In the genomic region with DNA sequence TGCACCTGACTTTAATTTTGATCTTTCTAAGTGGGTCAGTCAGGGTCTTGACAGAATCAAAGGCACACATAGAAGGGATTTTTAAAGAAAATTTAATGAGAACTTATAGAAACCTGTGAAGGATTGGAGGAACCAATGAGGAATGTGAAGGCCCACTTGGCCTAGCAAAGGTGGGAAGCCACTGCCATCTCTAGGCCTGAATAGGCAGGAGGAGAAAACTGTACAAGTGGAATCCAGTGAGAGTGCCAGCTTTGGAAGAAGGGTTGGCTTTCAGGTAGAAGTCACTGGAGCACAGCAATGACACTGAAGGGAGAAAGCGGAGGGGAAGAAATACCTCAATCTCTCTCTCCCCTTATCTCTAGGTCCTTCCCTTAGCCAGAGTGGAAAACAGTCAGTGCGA, we compare ENCODE assay signal across 17 cellular contexts.
DNase-seq lines count a peak whose midpoint lies in the region; TF ChIP-seq lines count a peak whose summit lies in the region.
"Had no signal": no experiment of that assay in that cellular context is flagged by ENCODE, and none has a peak within 500 bp of the region (broad histone marks: within the 10 kb centered on the region; RNA-seq: fewer than 3 reads in every experiment).

No MANE protein-coding gene starts in this region.

- BruUV-seq in Calu3 (replicated peaks; lab: Mats Ljungman, UMichigan): no TSS peak

- H3K4me3 ChIP-seq in WERI-Rb-1 (ENCODE audit: low read depth, low read length) (no peak overlapping the region), liver (ENCODE audit: low read depth in 1 of 3, low read length in 3 of 3) (no peak overlapping the region)
- H3K4me3 ChIP-seq: GM23248 had no signal

- DNase-seq in Calu3 (peak; percentile 16), WERI-Rb-1 (peak; percentile 16), NCI-H774 (lab: John Stamatoyannopoulos, UW) (no peak), NCI-H1436 (lab: John Stamatoyannopoulos, UW) (no peak)
- no peak for DNase-seq in stimulated activated CD4-positive, alpha-beta T cell treated with anti-CD3 and anti-CD28 coated beads, Interleukin-1b, Interleukin-23, amount 100 ng/mL, for 48 hours
- DNase-seq: activated CD4-positive, CD25-positive, alpha-beta regulatory T cell treated with anti-CD3 and anti-CD28 coated beads, Interleukin-2, amount 50 U/mL, for 72 hours; activated naive CD8-positive, alpha-beta T cell treated with anti-CD3 and anti-CD28 coated beads, Interleukin-2, amount 10 ng/mL, durations not matched to agents 7 days and 5 days; central memory CD4-positive, alpha-beta T cell; GM23248; head of caudate nucleus; NCI-H1694; NK-92 treated with Interleukin-12 subunit alpha and Interleukin-12 subunit beta, amount 100 ng/mL, for 24 hours; stimulated activated naive CD4-positive, alpha-beta T cell treated with Interleukin-2 at 50 U/mL for 16 hours had no signal

- no peak for TF ChIP-seq CTCF in Calu3 (IDR thresholded peaks at IDR 0.05; ENCODE audit: unreplicated experiment)
- 0 out of 3 replicates have a peak, but pooled peaks have one; percentile 3 for TF ChIP-seq CTCF in GM12872 (IDR thresholded peaks at IDR 0.05; ENCODE audit: insufficient read depth, low read depth, low read length)
- TF ChIP-seq CTCF in WERI-Rb-1 (IDR thresholded peaks at IDR 0.05; ENCODE audit: low read depth, low read length): peak; percentile 46; the same call in 1 of the 2 replicates
- no peak for TF ChIP-seq CTCF in liver (IDR thresholded peaks at IDR 0.05; ENCODE audit: low read depth, low read length, missing input control)

- H3K27ac Mint-ChIP-seq in Calu3 (ENCODE audit: unreplicated experiment): no peak overlapping the region
- H3K27ac Mint-ChIP-seq: activated naive CD8-positive, alpha-beta T cell treated with anti-CD3 and anti-CD28 coated beads, Interleukin-2, amount 10 ng/mL, durations not matched to agents 7 days and 5 days; CD14-positive monocyte had no signal

- H3K4me3 Mint-ChIP-seq in Calu3 (ENCODE audit: low read depth, unreplicated experiment): no peak overlapping the region
- H3K4me3 Mint-ChIP-seq: activated naive CD8-positive, alpha-beta T cell treated with anti-CD3 and anti-CD28 coated beads, Interleukin-2, amount 10 ng/mL, durations not matched to agents 7 days and 5 days; IgD-negative memory B cell had no signal

- WGBS in liver: 97% methylated on average over 2 of the region's 2 CpGs

- H3K36me3 ChIP-seq in WERI-Rb-1 (no peaks in the 10 kb centered on the region), liver (ENCODE audit: control insufficient read depth in 4 of 4, insufficient read depth in 3 of 4, low read depth in 1 of 4, low read length in 3 of 4) (no peaks in the 10 kb centered on the region)

- H3K9me3 ChIP-seq in WERI-Rb-1 (ENCODE audit: severe bottlenecking) (no peaks in the 10 kb centered on the region), liver (ENCODE audit: control insufficient read depth in 4 of 4, low read length in 3 of 4) (no peaks in the 10 kb centered on the region)

- H3K36me3 Mint-ChIP-seq in Calu3 (ENCODE audit: insufficient read depth, unreplicated experiment): no peaks in the 10 kb centered on the region
- H3K36me3 Mint-ChIP-seq: activated naive CD8-positive, alpha-beta T cell treated with anti-CD3 and anti-CD28 coated beads, Interleukin-2, amount 10 ng/mL, durations not matched to agents 7 days and 5 days; CD14-positive monocyte; IgD-negative memory B cell had no signal

- no peaks in the 10 kb centered on the region for H3K4me1 Mint-ChIP-seq in Calu3 (ENCODE audit: low read depth, unreplicated experiment)
- H3K4me1 Mint-ChIP-seq: activated naive CD8-positive, alpha-beta T cell treated with anti-CD3 and anti-CD28 coated beads, Interleukin-2, amount 10 ng/mL, durations not matched to agents 7 days and 5 days; IgD-negative memory B cell had no signal

- H3K9me3 Mint-ChIP-seq in Calu3 (ENCODE audit: low read depth, unreplicated experiment): no peaks in the 10 kb centered on the region
- H3K9me3 Mint-ChIP-seq: activated naive CD8-positive, alpha-beta T cell treated with anti-CD3 and anti-CD28 coated beads, Interleukin-2, amount 10 ng/mL, durations not matched to agents 7 days and 5 days had no signal

- H3K27me3 ChIP-seq in WERI-Rb-1 (ENCODE audit: insufficient read depth, low read depth, severe bottlenecking): no peaks in the 10 kb centered on the region
- H3K27me3 ChIP-seq in liver (ENCODE audit: control insufficient read depth in 4 of 4, insufficient read depth in 4 of 4, low read length in 3 of 4): no peaks in the 10 kb centered on the region

- H3K9ac ChIP-seq in liver (ENCODE audit: low read depth in 1 of 2, low read length in 2 of 2): no peak overlapping the region
- H3K9ac ChIP-seq: GM23248 had no signal

- H3K27me3 Mint-ChIP-seq in Calu3 (ENCODE audit: unreplicated experiment): no peaks in the 10 kb centered on the region
- H3K27me3 Mint-ChIP-seq: activated naive CD8-positive, alpha-beta T cell treated with anti-CD3 and anti-CD28 coated beads, Interleukin-2, amount 10 ng/mL, durations not matched to agents 7 days and 5 days; IgD-negative memory B cell had no signal

- peak; percentile 25 to 36 for TF ChIP-seq RAD21 in liver (IDR thresholded peaks at IDR 0.05)

- no peak overlapping the region for H3K27ac ChIP-seq in WERI-Rb-1
- no peak overlapping the region for H3K27ac ChIP-seq in liver (ENCODE audit: low read depth in 1 of 2, low read length in 2 of 2)
- H3K27ac ChIP-seq: GM23248 had no signal

- CTCF ChIA-PET in Calu3 (lab: Charles Lee): interaction anchor here (1.2 to 1.3 kb wide), 2 partner anchors 223 to 632 kb away, joined by 3 to 4 read pairs; no protein-coding TSS in a partner anchor

- intact Hi-C loops in Calu3 (cut with micrococcal nuclease; ENCODE audit: unreplicated experiment): loop anchor here (5.0 to 10.0 kb wide), 4 partner anchors 378 to 1101 kb away; no protein-coding TSS in a partner anchor

- H3K4me1 ChIP-seq in liver (ENCODE audit: control insufficient read depth in 4 of 4, insufficient read depth in 4 of 4, low read length in 3 of 4): no peaks in the 10 kb centered on the region

TF ChIP-seq in liver, 16 proteins besides CTCF, POLR2A, EP300 and RAD21:
- TF ChIP-seq EGR1 (IDR thresholded peaks at IDR 0.05; ENCODE audit: low read depth in 2 of 2) (no peak), YY1 (IDR thresholded peaks at IDR 0.05) (no peak), NR2F2 (IDR thresholded peaks at IDR 0.05) (no peak), GABPA (IDR thresholded peaks at IDR 0.05 in 1 of 2, conservative IDR thresholded peaks at IDR 0.05 in 1 of 2) (no peak), FOXA2 (IDR thresholded peaks at IDR 0.05) (no peak), JUND (IDR thresholded peaks at IDR 0.05) (no peak), HNF4A (conservative IDR thresholded peaks at IDR 0.05) (no peak), HNF4G (IDR thresholded peaks at IDR 0.05) (no peak), SP1 (IDR thresholded peaks at IDR 0.05) (no peak), FOXA1 (IDR thresholded peaks at IDR 0.05) (no peak), TAF1 (conservative IDR thresholded peaks at IDR 0.05) (no peak), RXRA (IDR thresholded peaks at IDR 0.05) (no peak)
- TF ChIP-seq, protein P1, sequence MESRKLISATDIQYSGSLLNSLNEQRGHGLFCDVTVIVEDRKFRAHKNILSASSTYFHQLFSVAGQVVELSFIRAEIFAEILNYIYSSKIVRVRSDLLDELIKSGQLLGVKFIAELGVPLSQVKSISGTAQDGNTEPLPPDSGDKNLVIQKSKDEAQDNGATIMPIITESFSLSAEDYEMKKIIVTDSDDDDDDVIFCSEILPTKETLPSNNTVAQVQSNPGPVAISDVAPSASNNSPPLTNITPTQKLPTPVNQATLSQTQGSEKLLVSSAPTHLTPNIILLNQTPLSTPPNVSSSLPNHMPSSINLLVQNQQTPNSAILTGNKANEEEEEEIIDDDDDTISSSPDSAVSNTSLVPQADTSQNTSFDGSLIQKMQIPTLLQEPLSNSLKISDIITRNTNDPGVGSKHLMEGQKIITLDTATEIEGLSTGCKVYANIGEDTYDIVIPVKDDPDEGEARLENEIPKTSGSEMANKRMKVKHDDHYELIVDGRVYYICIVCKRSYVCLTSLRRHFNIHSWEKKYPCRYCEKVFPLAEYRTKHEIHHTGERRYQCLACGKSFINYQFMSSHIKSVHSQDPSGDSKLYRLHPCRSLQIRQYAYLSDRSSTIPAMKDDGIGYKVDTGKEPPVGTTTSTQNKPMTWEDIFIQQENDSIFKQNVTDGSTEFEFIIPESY (IDR thresholded peaks at IDR 0.05): no peak
- TF ChIP-seq, protein P2, sequence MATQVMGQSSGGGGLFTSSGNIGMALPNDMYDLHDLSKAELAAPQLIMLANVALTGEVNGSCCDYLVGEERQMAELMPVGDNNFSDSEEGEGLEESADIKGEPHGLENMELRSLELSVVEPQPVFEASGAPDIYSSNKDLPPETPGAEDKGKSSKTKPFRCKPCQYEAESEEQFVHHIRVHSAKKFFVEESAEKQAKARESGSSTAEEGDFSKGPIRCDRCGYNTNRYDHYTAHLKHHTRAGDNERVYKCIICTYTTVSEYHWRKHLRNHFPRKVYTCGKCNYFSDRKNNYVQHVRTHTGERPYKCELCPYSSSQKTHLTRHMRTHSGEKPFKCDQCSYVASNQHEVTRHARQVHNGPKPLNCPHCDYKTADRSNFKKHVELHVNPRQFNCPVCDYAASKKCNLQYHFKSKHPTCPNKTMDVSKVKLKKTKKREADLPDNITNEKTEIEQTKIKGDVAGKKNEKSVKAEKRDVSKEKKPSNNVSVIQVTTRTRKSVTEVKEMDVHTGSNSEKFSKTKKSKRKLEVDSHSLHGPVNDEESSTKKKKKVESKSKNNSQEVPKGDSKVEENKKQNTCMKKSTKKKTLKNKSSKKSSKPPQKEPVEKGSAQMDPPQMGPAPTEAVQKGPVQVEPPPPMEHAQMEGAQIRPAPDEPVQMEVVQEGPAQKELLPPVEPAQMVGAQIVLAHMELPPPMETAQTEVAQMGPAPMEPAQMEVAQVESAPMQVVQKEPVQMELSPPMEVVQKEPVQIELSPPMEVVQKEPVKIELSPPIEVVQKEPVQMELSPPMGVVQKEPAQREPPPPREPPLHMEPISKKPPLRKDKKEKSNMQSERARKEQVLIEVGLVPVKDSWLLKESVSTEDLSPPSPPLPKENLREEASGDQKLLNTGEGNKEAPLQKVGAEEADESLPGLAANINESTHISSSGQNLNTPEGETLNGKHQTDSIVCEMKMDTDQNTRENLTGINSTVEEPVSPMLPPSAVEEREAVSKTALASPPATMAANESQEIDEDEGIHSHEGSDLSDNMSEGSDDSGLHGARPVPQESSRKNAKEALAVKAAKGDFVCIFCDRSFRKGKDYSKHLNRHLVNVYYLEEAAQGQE (IDR thresholded peaks at IDR 0.05): no peak
- TF ChIP-seq, protein P3, sequence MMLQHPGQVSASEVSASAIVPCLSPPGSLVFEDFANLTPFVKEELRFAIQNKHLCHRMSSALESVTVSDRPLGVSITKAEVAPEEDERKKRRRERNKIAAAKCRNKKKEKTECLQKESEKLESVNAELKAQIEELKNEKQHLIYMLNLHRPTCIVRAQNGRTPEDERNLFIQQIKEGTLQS (IDR thresholded peaks at IDR 0.05): no peak
- TF ChIP-seq, protein P4, sequence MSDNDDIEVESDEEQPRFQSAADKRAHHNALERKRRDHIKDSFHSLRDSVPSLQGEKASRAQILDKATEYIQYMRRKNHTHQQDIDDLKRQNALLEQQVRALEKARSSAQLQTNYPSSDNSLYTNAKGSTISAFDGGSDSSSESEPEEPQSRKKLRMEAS (IDR thresholded peaks at IDR 0.05): no peak

Comparison
In these comparisons a context has a peak if more than half of its experiments do, and no peak if none do; other contexts are left out.
1. DNase-seq: peak in Calu3 (single experiment) and WERI-Rb-1 (single experiment); none in NCI-H774 (single experiment), stimulated activated CD4-positive, alpha-beta T cell treated with anti-CD3 and anti-CD28 coated beads, Interleukin-1b, Interleukin-23, amount 100 ng/mL, for 48 hours (single experiment) and NCI-H1436 (single experiment).
2. CTCF ChIP-seq: peak in GM12872 (single experiment) and WERI-Rb-1 (single experiment); none in Calu3 (single experiment) and liver (single experiment).